21 cellular contexts compared by ENCODE assay signal in the genomic region with DNA sequence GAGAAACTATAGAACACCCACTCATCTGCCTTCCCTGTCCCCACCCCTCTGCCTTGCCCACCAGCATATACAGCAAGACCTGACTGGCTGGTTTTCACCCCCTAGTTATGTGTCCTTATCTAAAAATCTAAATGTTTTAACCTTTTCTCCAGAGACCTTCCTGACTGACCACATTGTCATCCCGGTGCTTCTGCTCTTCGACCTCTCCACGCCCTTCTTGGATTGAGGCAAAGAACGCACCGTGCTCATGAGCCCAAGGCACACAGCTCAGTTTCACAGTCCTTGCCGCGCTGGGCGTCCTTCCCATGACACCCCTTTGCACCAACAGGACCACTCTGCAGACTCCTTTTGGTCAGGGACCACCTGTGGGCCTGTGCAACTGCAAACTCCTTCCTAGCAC.
DNase-seq lines count a peak whose midpoint lies in the region; ATAC-seq and TF ChIP-seq lines count a peak whose summit lies in the region.
"Had no signal": no experiment of that assay in that cellular context is flagged by ENCODE, and none has a peak within 500 bp of the region (broad histone marks: within the 10 kb centered on the region; RNA-seq: fewer than 3 reads in every experiment).

No MANE protein-coding gene starts in this region.

- TF ChIP-seq POLR2A in IMR-90 (IDR thresholded peaks at IDR 0.05; ENCODE audit: low read depth, low read length), result no peak

- H2AK5ac ChIP-seq in IMR-90 (ENCODE audit: low read depth, low read length), result no peak overlapping the region

- H2AFZ ChIP-seq in IMR-90 (replicated peaks; ENCODE audit: low read length, poor library complexity), result peak overlapping the region; percentile 1

- 0 out of 2 replicates have a peak overlapping the region, but pooled peaks have one; percentile 22 for H3K27ac Mint-ChIP-seq in WTC11

- TF ChIP-seq RAD21 in IMR-90 (IDR thresholded peaks at IDR 0.05; ENCODE audit: low read length), result no peak

- H3K4me3 Mint-ChIP-seq in WTC11, result no peak overlapping the region
- H3K4me3 Mint-ChIP-seq: CD4-positive, alpha-beta memory T cell had no signal

- dilution Hi-C loops in IMR-90 (cut with HindIII; ENCODE audit: low sequenced_read_pairs, unreplicated experiment), result no loop called here

- no peaks in the 10 kb centered on the region for H3K9me3 Mint-ChIP-seq in WTC11
- H3K9me3 Mint-ChIP-seq: CD4-positive, alpha-beta memory T cell had no signal

- H3K36me3 ChIP-seq in IMR-90 (ENCODE audit: control insufficient read depth, insufficient read depth, low read length) (no peaks in the 10 kb centered on the region), mucosa of descending colon (ENCODE audit: low read depth) (no peaks in the 10 kb centered on the region)
- H3K36me3 ChIP-seq: HAP-1 had no signal

- no peak overlapping the region for H4K5ac ChIP-seq in IMR-90 (ENCODE audit: low read depth, low read length)

- H3K9me1 ChIP-seq in IMR-90 (ENCODE audit: insufficient read depth, low read length), result peaks cover 6% of the 10 kb centered on the region

- no peak for ATAC-seq in IMR-90 (ENCODE audit: low read depth)
- no peak for ATAC-seq in WTC11
- peak; percentile 88 for ATAC-seq in mucosa of descending colon
- no peak for ATAC-seq in GM21381 (IDR thresholded peaks at IDR 0.05; ENCODE audit: unreplicated experiment)
- no peak for ATAC-seq in HG03469 (IDR thresholded peaks at IDR 0.05; ENCODE audit: unreplicated experiment)
- no peak for ATAC-seq in GM21825 (IDR thresholded peaks at IDR 0.05; ENCODE audit: unreplicated experiment)
- ATAC-seq: HepG2 had no signal

- H3K27me3 ChIP-seq in IMR-90 (ENCODE audit: control insufficient read depth, insufficient read depth, low read length), result peaks cover 21% of the 10 kb centered on the region
- H3K27me3 ChIP-seq: BLaER1 had no signal

- H3K4ac ChIP-seq in IMR-90 (ENCODE audit: low read depth, low read length), result no peak overlapping the region

- no peak overlapping the region for H2BK20ac ChIP-seq in IMR-90 (ENCODE audit: low read depth, low read length)

- no peak overlapping the region for H3K27ac ChIP-seq in IMR-90 (ENCODE audit: insufficient read depth, low read length)
- H3K27ac ChIP-seq: BLaER1, HL-60 had no signal

- H3K4me3 ChIP-seq in IMR-90 (ENCODE audit: insufficient read depth, low read depth, low read length) (no peak overlapping the region), mucosa of descending colon (no peak overlapping the region)
- H3K4me3 ChIP-seq: BLaER1, HAP-1 had no signal

- CTCF ChIA-PET in IMR-90 (lab: Yijun Ruan, JAX), result interaction anchor here (0.6 to 1.4 kb wide), 3 partner anchors 15 to 66 kb away, joined by 4 to 7 read pairs (median 5); no protein-coding TSS in a partner anchor
- CTCF ChIA-PET in WTC11 (lab: Charles Lee), result no interaction called here

- POLR2A ChIA-PET in IMR-90 (lab: Charles Lee; ENCODE audit: unreplicated experiment), result no interaction called here
- POLR2A ChIA-PET in WTC11 (lab: Charles Lee), result no interaction called here

- no peak overlapping the region for H2BK5ac ChIP-seq in IMR-90 (ENCODE audit: low read depth, low read length, poor library complexity, severe bottlenecking)

- intact Hi-C loops in IMR-90 (cut with micrococcal nuclease) (no loop called here), mucosa of descending colon (cut with DNase I, micrococcal nuclease) (no loop called here)

- in situ Hi-C loops in IMR-90 (cut with MboI; ENCODE audit: low sequenced_read_pairs), result no loop called here

- H3K4me1 Mint-ChIP-seq in WTC11, result peaks cover 9% of the 10 kb centered on the region; the same call in 1 of the 2 replicates

- BruUV-seq in IMR-90 (replicated peaks; lab: Mats Ljungman, UMichigan), result no TSS peak

- H3K4me1 ChIP-seq in IMR-90 (ENCODE audit: control insufficient read depth, insufficient read depth, low read length) (peaks cover 3% of the 10 kb centered on the region; the same call in 1 of the 2 replicates), mucosa of descending colon (ENCODE audit: low read depth) (no peaks in the 10 kb centered on the region)

- no peak overlapping the region for H2BK120ac ChIP-seq in IMR-90 (ENCODE audit: low read depth, low read length)

- no peaks in the 10 kb centered on the region for H3K9me3 ChIP-seq in IMR-90 (ENCODE audit: control insufficient read depth, insufficient read depth, low read length)
- H3K9me3 ChIP-seq in mucosa of descending colon, result no peaks in the 10 kb centered on the region
- H3K9me3 ChIP-seq: BLaER1, HAP-1 had no signal

- H3K18ac ChIP-seq in IMR-90 (ENCODE audit: low read depth, low read length), result no peak overlapping the region

- H3K56ac ChIP-seq in IMR-90 (ENCODE audit: extremely low read depth, insufficient read depth, low read length), result no peak overlapping the region

- H3K23ac ChIP-seq in IMR-90 (ENCODE audit: low read depth, low read length), result no peak overlapping the region

- H2BK15ac ChIP-seq in IMR-90 (ENCODE audit: low read depth, low read length), result no peak overlapping the region

- no peaks in the 10 kb centered on the region; the same call in 1 of the 2 replicates for H4K20me1 ChIP-seq in IMR-90 (ENCODE audit: insufficient read depth, low read length)
- H4K20me1 ChIP-seq: BLaER1 had no signal

- DNase-seq in IMR-90, result no peak
- DNase-seq in WTC11 (ENCODE audit: low spot score), result no peak
- DNase-seq in mucosa of descending colon, result peak; percentile 51 to 62 (median 57)
- DNase-seq in NCI-H526 treated with DMSO at 0.1 percent for 48 hours (lab: John Stamatoyannopoulos, UW), result no peak
- DNase-seq: CD4-positive, alpha-beta memory T cell; DMS153; GDM1; KBM-7; NCI-H1092; NCI-H1436; NCI-H1930; NCI-H2227 treated with DMSO at 0.1 percent for 48 hours; NCI-H524; Right ventricle myocardium superior had no signal

- H3K79me1 ChIP-seq in IMR-90 (ENCODE audit: low read depth in 1 of 2, low read length in 2 of 2), result no peaks in the 10 kb centered on the region

- H3K36me3 Mint-ChIP-seq in WTC11, result peaks cover 4% of the 10 kb centered on the region; the same call in 1 of the 2 replicates

- H3K4me2 ChIP-seq in IMR-90 (ENCODE audit: low read depth, low read length), result no peak overlapping the region
- H3K4me2 ChIP-seq: BLaER1 had no signal

- TF ChIP-seq CTCF in IMR-90 (conservative IDR thresholded peaks at IDR 0.05; ENCODE audit: low read depth, low read length) (no peak), WTC11 (IDR thresholded peaks at IDR 0.05) (no peak), mucosa of descending colon (IDR thresholded peaks at IDR 0.05) (no peak)

- no peaks in the 10 kb centered on the region for H3K27me3 Mint-ChIP-seq in WTC11 (ENCODE audit: low read depth)
- H3K27me3 Mint-ChIP-seq: CD4-positive, alpha-beta memory T cell had no signal

- H4K91ac ChIP-seq in IMR-90 (ENCODE audit: insufficient read depth, low read depth, low read length), result no peak overlapping the region

- no peak overlapping the region for H2AK9ac ChIP-seq in IMR-90 (replicated peaks; ENCODE audit: low read depth, low read length, poor library complexity)

- H3K14ac ChIP-seq in IMR-90 (replicated peaks; ENCODE audit: low read depth, low read length), result no peak overlapping the region

- 73% methylated on average over 4 of the region's 8 CpGs; no CpG with 5 or more reads in 1 of the 2 experiments for WGBS in IMR-90 (ENCODE audit: extremely low coverage in 2 of 2, insufficient read length in 1 of 2), 2 experiments

- no peak overlapping the region for H3K9ac ChIP-seq in IMR-90 (ENCODE audit: low read depth, low read length)
- H3K9ac ChIP-seq: BLaER1 had no signal

- H4K8ac ChIP-seq in IMR-90 (ENCODE audit: low read depth in 2 of 2, low read length in 2 of 2), result no peak overlapping the region

TF ChIP-seq in IMR-90, 13 proteins besides CTCF, POLR2A, EP300 and RAD21 (continues in another document):
- TF ChIP-seq BHLHE40 (IDR thresholded peaks at IDR 0.05; ENCODE audit: low read depth, low read length) (no peak), FOS (IDR thresholded peaks at IDR 0.05; ENCODE audit: low read depth, low read length) (no peak), CHD1 (IDR thresholded peaks at IDR 0.05; ENCODE audit: low read depth, low read length) (no peak), MXI1 (IDR thresholded peaks at IDR 0.05; ENCODE audit: borderline replicate concordance, low read depth, low read length) (no peak), RFX5 (IDR thresholded peaks at IDR 0.05; ENCODE audit: low read depth, low read length) (no peak), SMC3 (IDR thresholded peaks at IDR 0.05; ENCODE audit: low read depth, low read length) (no peak), MAFK (IDR thresholded peaks at IDR 0.05; ENCODE audit: low read depth, low read length) (no peak)
- TF ChIP-seq, protein P1, sequence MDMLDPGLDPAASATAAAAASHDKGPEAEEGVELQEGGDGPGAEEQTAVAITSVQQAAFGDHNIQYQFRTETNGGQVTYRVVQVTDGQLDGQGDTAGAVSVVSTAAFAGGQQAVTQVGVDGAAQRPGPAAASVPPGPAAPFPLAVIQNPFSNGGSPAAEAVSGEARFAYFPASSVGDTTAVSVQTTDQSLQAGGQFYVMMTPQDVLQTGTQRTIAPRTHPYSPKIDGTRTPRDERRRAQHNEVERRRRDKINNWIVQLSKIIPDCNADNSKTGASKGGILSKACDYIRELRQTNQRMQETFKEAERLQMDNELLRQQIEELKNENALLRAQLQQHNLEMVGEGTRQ (IDR thresholded peaks at IDR 0.05; ENCODE audit: low read depth, low read length), result no peak

TF ChIP-seq in WTC11, 78 proteins besides CTCF, POLR2A, EP300 and RAD21 (continues in another document):
- TF ChIP-seq GABPB1 (CRISPR knock-in tag; IDR thresholded peaks at IDR 0.05), result no peak

Comparison
In these comparisons a context has a peak if more than half of its experiments do, and no peak if none do; other contexts are left out.
1. DNase-seq: peak in mucosa of descending colon (3 of 3); none in IMR-90 (single experiment), WTC11 (single experiment) and NCI-H526 treated with DMSO at 0.1 percent for 48 hours (single experiment).